ENCODE assay signal across 8 cellular contexts in the genomic region with DNA sequence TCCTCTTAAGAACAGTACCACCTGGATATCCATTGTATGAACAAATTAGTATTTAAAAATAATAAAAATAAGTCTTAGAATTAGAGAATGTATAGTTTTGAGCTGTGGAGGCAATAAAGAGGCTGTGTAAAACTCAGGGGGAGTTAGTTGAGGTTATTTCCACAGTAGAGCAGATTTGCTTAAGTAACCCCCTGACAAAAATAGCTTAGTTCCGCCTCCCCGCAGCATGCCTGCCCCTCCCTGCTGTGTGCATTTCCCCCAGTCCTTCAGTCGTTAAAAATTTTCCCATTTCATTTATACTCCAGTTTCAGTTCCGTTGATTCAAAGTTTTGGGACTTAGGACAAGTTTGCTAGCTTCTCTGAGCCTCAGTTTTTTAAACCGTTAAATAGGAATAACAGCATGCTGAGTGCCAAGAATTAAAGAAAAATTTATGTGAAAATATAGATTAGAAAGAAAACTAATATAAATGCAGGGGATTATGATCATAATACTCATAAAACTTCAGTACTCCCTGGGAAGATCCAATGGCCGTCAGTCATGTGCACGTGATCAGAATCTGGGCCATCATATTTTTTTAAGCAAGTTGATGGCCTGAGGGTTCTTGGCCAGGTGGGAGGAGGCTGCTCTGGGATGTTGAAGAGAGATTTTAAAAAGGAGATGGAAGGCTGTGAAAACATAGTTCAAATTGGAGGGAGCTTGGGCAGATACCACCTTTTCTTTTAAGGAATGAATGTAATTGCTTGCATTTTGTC. TPM values are rescaled to one million over a fixed set of nuclear protein-coding genes. Genes with fewer than 3 reads are reported as not detected.
DNase-seq lines count a peak whose midpoint lies in the region; ATAC-seq, FAIRE-seq and TF ChIP-seq lines count a peak whose summit lies in the region.

No MANE protein-coding gene starts in this region.

- H3K36me3 ChIP-seq in KOPT-K1 (ENCODE audit: insufficient read depth, low read length) (no peaks in the 10 kb centered on the region), GM12878 (ENCODE audit: control insufficient read depth in 2 of 2, insufficient read depth in 2 of 2, low read length in 1 of 2) (0 out of 4 replicates have a peak, but pooled peaks cover 0 to 3% of the 10 kb centered on the region in 2 experiments)

- 2% methylated on average over 7 of the region's 7 CpGs for WGBS in GM12878 (ENCODE audit: insufficient coverage, insufficient replicate concordance, low lambda C conversion rate, missing lambda C conversion rate)

- POLR2A ChIA-PET in GM12878 (lab: Charles Lee) = interaction anchor here (0.6 to 2.6 kb wide), 18 partner anchors 9 to 207 kb away, joined by 3 to 17 read pairs (median 3); partner anchors contain the start of gene SLC38A2

- in situ Hi-C loops in GM12878 (cut with MboI) = loop anchor here (10.0 kb wide), 1 partner anchor 402 kb away; no protein-coding TSS in a partner anchor

- no peak for TF ChIP-seq POLR2A in GM12878 (IDR thresholded peaks at IDR 0.05; ENCODE audit: low read depth, low read length)

- H3K4me1 ChIP-seq in GM12878 (ENCODE audit: control insufficient read depth, insufficient read depth, low read length) = peaks cover 50% of the 10 kb centered on the region

- no peak for TF ChIP-seq CTCF in GM12878 (IDR thresholded peaks at IDR 0.05 in 2 of 3, conservative IDR thresholded peaks at IDR 0.05 in 1 of 3; ENCODE audit: control insufficient read depth in 2 of 3, extremely low read depth in 1 of 3, insufficient read depth in 1 of 3, low read depth in 3 of 3, low read length in 3 of 3)

- no peaks in the 10 kb centered on the region for H3K27me3 Mint-ChIP-seq in memory B cell

- peak; percentile 56 to 58; a peak in 3 of 4 replicates for TF ChIP-seq EP300 in GM12878 (IDR thresholded peaks at IDR 0.05; ENCODE audit: borderline replicate concordance in 1 of 2, control insufficient read depth in 1 of 2, low read depth in 2 of 2, low read length in 2 of 2)

- no peaks in the 10 kb centered on the region for H3K27me3 ChIP-seq in GM12878 (replicated peaks in 1 of 2; ENCODE audit: control insufficient read depth in 2 of 2, insufficient read depth in 2 of 2, low read length in 1 of 2)

- H3K4me3 Mint-ChIP-seq in memory B cell = peak overlapping the region; percentile 54

- peaks cover 49% of the 10 kb centered on the region for H3K79me2 ChIP-seq in GM12878 (ENCODE audit: control insufficient read depth, insufficient read depth, low read length)

- H3K9ac ChIP-seq in GM12878 (ENCODE audit: control insufficient read depth, insufficient read depth, low read length) = peak overlapping the region; percentile 32

- no TSS peak for BruUV-seq in GM12878 (replicated peaks; lab: Mats Ljungman, UMichigan)

- RAD21 ChIA-PET in GM12878 (lab: Charles Lee; ENCODE audit: unreplicated experiment) = interaction anchor here (0.5 to 3.9 kb wide), 21 partner anchors 12 to 401 kb away, joined by 3 to 25 read pairs (median 4); partner anchors contain the start of genes SLC38A1 and SLC38A2

- peak; percentile 65 for FAIRE-seq in GM12878 (lab: Jason Lieb, UNC)

- CTCF ChIA-PET in GM12878 (lab: Yijun Ruan, JAX) = interaction anchor here (0.5 to 2.3 kb wide), 13 partner anchors 12 to 290 kb away, joined by 3 to 13 read pairs (median 3); no protein-coding TSS in a partner anchor

- peaks cover 3% of the 10 kb centered on the region for H3K36me3 Mint-ChIP-seq in memory B cell

- H3K9me3 ChIP-seq in KOPT-K1 (ENCODE audit: insufficient read depth, low read length, poor library complexity, severe bottlenecking) (peaks cover 12% of the 10 kb centered on the region), GM12878 (replicated peaks; ENCODE audit: control insufficient read depth, insufficient read depth, low read length) (no peaks in the 10 kb centered on the region)

- SMC1A ChIA-PET in GM12878 (lab: Charles Lee; ENCODE audit: uncharacterized antibody, unreplicated experiment) = interaction anchor here (0.8 to 4.0 kb wide), 25 partner anchors 12 to 287 kb away, joined by 3 to 30 read pairs (median 5); partner anchors contain the start of gene SLC38A1

- peak overlapping the region; percentile 99 for H3K4me2 ChIP-seq in GM12878 (ENCODE audit: control insufficient read depth, insufficient read depth)

- intact Hi-C loops in GM12878 (cut with micrococcal nuclease; ENCODE audit: unreplicated experiment) = loop anchor here (2.0 to 5.0 kb wide), 4 partner anchors 120 to 395 kb away; partner anchors contain the start of genes SCAF11 and SLC38A1

- H4K20me1 ChIP-seq in GM12878 (ENCODE audit: control insufficient read depth, insufficient read depth) = no peaks in the 10 kb centered on the region

- no peak overlapping the region; the same call in 1 of the 2 replicates for H2AFZ ChIP-seq in GM12878 (ENCODE audit: control insufficient read depth, low read depth, low read length)

- TF ChIP-seq RAD21 in GM12878 (IDR thresholded peaks at IDR 0.05; ENCODE audit: insufficient read depth, low read depth, low read length) = no peak

- peaks cover 46% of the 10 kb centered on the region for H3K4me1 Mint-ChIP-seq in memory B cell

- H3K27ac ChIP-seq in KOPT-K1 (ENCODE audit: low read depth, low read length, poor library complexity, severe bottlenecking) (peak overlapping the region; percentile 62), GM12878 (ENCODE audit: control insufficient read depth, insufficient read depth) (peak overlapping the region; percentile 89)

- H3K27ac Mint-ChIP-seq in memory B cell = peak overlapping the region; percentile 95

- peak overlapping the region; percentile 66 for H3K4me3 ChIP-seq in GM12878

- no peaks in the 10 kb centered on the region for H3K9me3 Mint-ChIP-seq in memory B cell

- DNase-seq in AML-193 (lab: John Stamatoyannopoulos, UW) (peak; percentile 10 to 16), GM12878 (ENCODE audit: low read depth, low spot score) (no peak), memory B cell (ENCODE audit: low spot score in 2 of 2) (peak in 1 of 2 donors; percentile 53), DMS79 treated with DMSO at 0.1 percent for 48 hours (lab: John Stamatoyannopoulos, UW) (no peak), HuH-7 (ENCODE audit: low spot score) (no peak), hepatic stellate cell (ENCODE audit: low spot score) (no peak)

- ATAC-seq in GM19372 (IDR thresholded peaks at IDR 0.05; ENCODE audit: low read depth, unreplicated experiment) (peak; percentile 24), GM12878 (peak; percentile 33), memory B cell (ENCODE audit: low read depth) (peak; percentile 45)

TF ChIP-seq in GM12878, 131 proteins besides CTCF, POLR2A, EP300 and RAD21 (continues in another document):
- TF ChIP-seq IRF3 (IDR thresholded peaks at IDR 0.05) (no peak), CBX5 (IDR thresholded peaks at IDR 0.05; ENCODE audit: low read depth) (no peak), USF2 (IDR thresholded peaks at IDR 0.05; ENCODE audit: borderline replicate concordance, low read depth, low read length) (no peak; the same call in 1 of the 2 replicates), SRF (IDR thresholded peaks at IDR 0.05; ENCODE audit: low read depth in 2 of 2, low read length in 2 of 2) (no peak), BHLHE40 (IDR thresholded peaks at IDR 0.05; ENCODE audit: borderline replicate concordance in 1 of 2, low read depth in 2 of 2, low read length in 1 of 2) (peak; percentile 61 to 63), POLR2AphosphoS5 (IDR thresholded peaks at IDR 0.05; ENCODE audit: low read length) (no peak), PBX3 (IDR thresholded peaks at IDR 0.05; ENCODE audit: insufficient replicate concordance, low read depth, low read length) (peak; percentile 40), BCL11A (IDR thresholded peaks at IDR 0.05; ENCODE audit: low read depth, low read length) (peak; percentile 65; the same call in 1 of the 2 replicates)

RNA-seq across cellular contexts. Expression of gene SLC38A2, which starts 14.5 kb away (rescaled TPM):
- total RNA-seq in GM12878 (2013; cell fraction: nucleolus; rRNA removed) = 920 and 952 TPM in 2 replicates
- 117 and 156 TPM in 2 replicates for total RNA-seq in GM12878 (2014; rRNA removed)
- 109 and 111 TPM in 2 replicates for total RNA-seq in GM12878 (2014; rRNA removed; fragmentation: Illumina TruSeq; extraction: Trizol)
- total RNA-seq in GM12878 (2021) = 112 and 118 TPM in 2 replicates
- 21.8 TPM for polyA plus RNA-seq in GM12878 (2011; ENCODE audit: low read depth)
- 103 and 142 TPM in 2 replicates for polyA plus RNA-seq in GM12878 (2011; rRNA removed)
- 39.8 and 59.5 TPM in 2 replicates for polyA plus RNA-seq in GM12878 (2011; cell fraction: cytosol; rRNA removed)
- 187 and 191 TPM in 2 replicates for polyA plus RNA-seq in GM12878 (2011; cell fraction: nucleus; rRNA removed)
- 37.4 and 49.1 TPM in 2 replicates for polyA plus RNA-seq in GM12878 (2012)
- 84.2 and 115 TPM in 2 replicates for polyA plus RNA-seq in GM12878 (2014; fragmentation: Illumina TruSeq; extraction: Trizol)
- 10 to 100 TPM; 36.2 to 47.3 TPM for polyA plus RNA-seq in GM12878 (2014; fragmentation: Nextera tagmentation; extraction: Ambion mirVana)
- polyA plus RNA-seq in GM12878 (2014; rRNA removed) = 48.4 and 61.8 TPM in 2 replicates
- polyA plus RNA-seq in GM12878 (2016; fragmentation: Nextera tagmentation; extraction: Ambion mirVana) = 10 to 100 TPM; 69.2 to 75.3 TPM
- 84.7 and 105 TPM in 2 replicates for polyA minus RNA-seq in GM12878 (2011; rRNA and poly(A)+ RNA removed)
- polyA minus RNA-seq in GM12878 (2011; cell fraction: cytosol; rRNA and poly(A)+ RNA removed) = 40.1 and 47.0 TPM in 2 replicates
- polyA minus RNA-seq in GM12878 (2011; cell fraction: nucleus; rRNA and poly(A)+ RNA removed) = 239 and 256 TPM in 2 replicates

Comparison
In these comparisons a context has a peak if more than half of its experiments do, and no peak if none do; other contexts are left out.
1. DNase-seq: peak in AML-193 (2 of 2); none in GM12878 (single experiment), DMS79 treated with DMSO at 0.1 percent for 48 hours (single experiment), HuH-7 (single experiment) and hepatic stellate cell (single experiment).
2. Peak in every context shown above with its lines, with median percentiles within 50 percentile points of each other: ATAC-seq.